ENCODE assay signal across 9 cellular contexts in genomic region chr6:149026530-149026942, GRCh38.
DNase-seq lines count a peak whose midpoint lies in the region; ATAC-seq, FAIRE-seq and TF ChIP-seq lines count a peak whose summit lies in the region.
"Had no signal": no experiment of that assay in that cellular context is flagged by ENCODE, and none has a peak within 500 bp of the region (broad histone marks: within the 10 kb centered on the region; RNA-seq: fewer than 3 reads in every experiment).

No MANE protein-coding gene starts in this region.

- H3K36me3 Mint-ChIP-seq in endothelial cell (ENCODE audit: low read depth, unreplicated experiment): peaks cover 18% of the 10 kb centered on the region

- H3K4me3 ChIP-seq in DND-41 (ENCODE audit: low read depth in 1 of 2, low read length in 2 of 2): no peak overlapping the region
- H3K4me3 ChIP-seq in Karpas-422 (ENCODE audit: low read length): no peak overlapping the region
- no peak overlapping the region for H3K4me3 ChIP-seq in pancreas

- ATAC-seq in DND-41 (ENCODE audit: insufficient read depth, low read depth): no peak
- ATAC-seq in pancreas: peak in 3 of 4 donors; percentile 25 to 36 (median 27)

- CTCF ChIA-PET in RWPE1 (lab: Yijun Ruan, JAX): interaction anchor here (0.6 to 1.2 kb wide), 4 partner anchors 17 to 448 kb away, joined by 3 to 7 read pairs (median 6); no protein-coding TSS in a partner anchor

- H2AFZ ChIP-seq in DND-41 (ENCODE audit: low read depth, low read length) (no peak overlapping the region), Karpas-422 (ENCODE audit: low read length) (no peak overlapping the region)

- H3K27ac Mint-ChIP-seq in endothelial cell (ENCODE audit: unreplicated experiment): no peak overlapping the region
- H3K27ac Mint-ChIP-seq: T-helper 1 cell treated with Interleukin-12 subunit alpha and Interleukin-12 subunit beta and Interleukin-4 antibody, amounts not matched to agents 30 μg/mL and 1 μg/mL, for 36 hours had no signal

- H3K27me3 Mint-ChIP-seq in endothelial cell (ENCODE audit: unreplicated experiment): no peaks in the 10 kb centered on the region

- no peak for FAIRE-seq in pancreas (lab: Jason Lieb, UNC)

- H3K9me3 ChIP-seq in DND-41 (ENCODE audit: insufficient read depth, low read length, severe bottlenecking) (peaks cover 3% of the 10 kb centered on the region), Karpas-422 (ENCODE audit: low read length) (peaks cover 7% of the 10 kb centered on the region; the same call in 1 of the 2 replicates), pancreas (no peaks in the 10 kb centered on the region)

- no peaks in the 10 kb centered on the region for H3K79me2 ChIP-seq in DND-41 (ENCODE audit: insufficient read depth, low read length)
- H3K79me2 ChIP-seq in Karpas-422 (ENCODE audit: low read length): no peaks in the 10 kb centered on the region

- intact Hi-C loops in pancreas (cut with DNase I): loop anchor here in 2 of 3 donors (5.0 to 10.0 kb wide), 2 partner anchors 406 to 408 kb away; no protein-coding TSS in a partner anchor

- H3K4me1 ChIP-seq in DND-41 (ENCODE audit: insufficient read depth, low read length) (peaks cover 30% of the 10 kb centered on the region), Karpas-422 (ENCODE audit: low read length) (no peaks in the 10 kb centered on the region; the same call in 1 of the 2 replicates), pancreas (peaks cover 0 to 5% (median 0%) of the 10 kb centered on the region in 3 donors)

- H3K4me1 Mint-ChIP-seq in endothelial cell (ENCODE audit: unreplicated experiment): no peaks in the 10 kb centered on the region

- H3K4me2 ChIP-seq in DND-41 (ENCODE audit: insufficient read depth, low read length) (no peak overlapping the region), Karpas-422 (ENCODE audit: low read depth, low read length, poor library complexity, severe bottlenecking) (no peak overlapping the region)

- 67 to 68% methylated on average over 4 of the region's 4 CpGs for WGBS in pancreas, 2 donors

- H4K20me1 ChIP-seq in DND-41 (ENCODE audit: insufficient read depth, low read length): no peaks in the 10 kb centered on the region
- H4K20me1 ChIP-seq in Karpas-422 (ENCODE audit: insufficient read depth, low read depth, low read length): no peaks in the 10 kb centered on the region

- H3K36me3 ChIP-seq in DND-41 (ENCODE audit: insufficient read depth, low read length): peaks cover 7% of the 10 kb centered on the region; the same call in 1 of the 2 replicates
- H3K36me3 ChIP-seq in Karpas-422 (ENCODE audit: insufficient read depth, low read length): no peaks in the 10 kb centered on the region
- H3K36me3 ChIP-seq in pancreas: peaks cover 0 to 5% (median 0%) of the 10 kb centered on the region in 3 donors

- TF ChIP-seq CTCF in DND-41 (IDR thresholded peaks at IDR 0.05; ENCODE audit: borderline replicate concordance, extremely low read depth, low read length, poor library complexity, severe bottlenecking) (peak; percentile 74), RWPE1 (conservative IDR thresholded peaks at IDR 0.05; ENCODE audit: low read depth) (peak; percentile 68), endothelial cell (IDR thresholded peaks at IDR 0.05; ENCODE audit: unreplicated experiment) (peak; percentile 89), pancreas (IDR thresholded peaks at IDR 0.05) (no peak)

- H3K27ac ChIP-seq in DND-41 (ENCODE audit: low read length) (no peak overlapping the region), Karpas-422 (ENCODE audit: low read length) (no peak overlapping the region), RWPE1 (no peak overlapping the region), pancreas (no peak overlapping the region)

- H3K27me3 ChIP-seq in DND-41 (ENCODE audit: insufficient read depth, low read length, poor library complexity) (no peaks in the 10 kb centered on the region), Karpas-422 (ENCODE audit: low read length) (no peaks in the 10 kb centered on the region), pancreas (no peaks in the 10 kb centered on the region)

- no peaks in the 10 kb centered on the region for H3K9me3 Mint-ChIP-seq in endothelial cell (ENCODE audit: unreplicated experiment)

- H3K4me3 Mint-ChIP-seq in endothelial cell (ENCODE audit: unreplicated experiment): no peak overlapping the region
- H3K4me3 Mint-ChIP-seq: T-helper 1 cell treated with Interleukin-12 subunit alpha and Interleukin-12 subunit beta and Interleukin-4 antibody, amounts not matched to agents 30 μg/mL and 1 μg/mL, for 36 hours had no signal

- peak; percentile 57 for DNase-seq in DND-41
- DNase-seq in Karpas-422: peak; percentile 85
- DNase-seq in RWPE1 (ENCODE audit: low spot score): peak; percentile 51
- peak; percentile 54 for DNase-seq in endothelial cell (ENCODE audit: low spot score)
- DNase-seq in pancreas: no peak
- no peak for DNase-seq in medulla oblongata (ENCODE audit: extremely low spot score)
- no peak for DNase-seq in HuH-7.5 (ENCODE audit: low spot score)
- no peak for DNase-seq in anterior cingulate cortex (lab: John Stamatoyannopoulos, UW)

- H3K9me2 ChIP-seq in Karpas-422 (replicated peaks; ENCODE audit: insufficient read depth, low read length): no peaks in the 10 kb centered on the region

- POLR2A ChIA-PET in RWPE1 (lab: Yijun Ruan, JAX; ENCODE audit: low non-redundant PET): no interaction called here

- H3K9ac ChIP-seq in DND-41 (ENCODE audit: low read depth, low read length): no peak overlapping the region
- no peak overlapping the region for H3K9ac ChIP-seq in Karpas-422 (ENCODE audit: low read length)

Comparison
In these comparisons a context has a peak if more than half of its experiments do, and no peak if none do; other contexts are left out.
1. DNase-seq: peak in DND-41 (single experiment), Karpas-422 (single experiment), RWPE1 (single experiment) and endothelial cell (single experiment); none in pancreas (0 of 6), medulla oblongata (single experiment), HuH-7.5 (single experiment) and anterior cingulate cortex (0 of 58).
2. CTCF ChIP-seq: peak in DND-41 (single experiment), RWPE1 (single experiment) and endothelial cell (single experiment); none in pancreas (0 of 4).